Comparison of ENCODE assay signal across 7 cellular contexts in genomic region chr20:25540273-25540672, GRCh38. TPM values are rescaled to one million over a fixed set of nuclear protein-coding genes. Genes with fewer than 3 reads are reported as not detected.
DNase-seq lines count a peak whose midpoint lies in the region; ATAC-seq and TF ChIP-seq lines count a peak whose summit lies in the region.

No MANE protein-coding gene starts in this region.

- H3K9me2 ChIP-seq in PC-3 (replicated peaks; ENCODE audit: low read length), result no peaks in the 10 kb centered on the region

- H3K9ac ChIP-seq in PC-3 (ENCODE audit: low read length), result no peak overlapping the region

- no peaks in the 10 kb centered on the region for H3F3A ChIP-seq in PC-3 (ENCODE audit: low read length, unreplicated experiment)

- H3K4me1 Mint-ChIP-seq in progenitor cell of endocrine pancreas (ENCODE audit: low read depth), result peaks cover 40% of the 10 kb centered on the region
- H3K4me1 Mint-ChIP-seq in nephron progenitor cell, result peaks cover 65% of the 10 kb centered on the region

- H3K4me3 Mint-ChIP-seq in progenitor cell of endocrine pancreas (ENCODE audit: low read depth), result no peak overlapping the region
- H3K4me3 Mint-ChIP-seq in nephron progenitor cell, result no peak overlapping the region

- no peaks in the 10 kb centered on the region for H3K27me3 Mint-ChIP-seq in progenitor cell of endocrine pancreas
- no peaks in the 10 kb centered on the region for H3K27me3 Mint-ChIP-seq in nephron progenitor cell (ENCODE audit: low read depth, poor library complexity)

- H3K36me3 ChIP-seq in PC-3 (ENCODE audit: low read depth, low read length), result no peaks in the 10 kb centered on the region
- no peaks in the 10 kb centered on the region for H3K36me3 ChIP-seq in gastroesophageal sphincter

- no peak overlapping the region for H3K27ac ChIP-seq in PC-3 (ENCODE audit: low read length)
- H3K27ac ChIP-seq in gastroesophageal sphincter, result peak overlapping the region in 2 of 4 donors; percentile 35 to 66

- H2AFZ ChIP-seq in PC-3 (ENCODE audit: low read length), result no peak overlapping the region

- H3K9me3 ChIP-seq in PC-3 (ENCODE audit: low read length), result no peaks in the 10 kb centered on the region
- no peaks in the 10 kb centered on the region for H3K9me3 ChIP-seq in gastroesophageal sphincter

- POLR2A ChIA-PET in PC-3 (lab: Charles Lee; ENCODE audit: unreplicated experiment), result interaction anchor here (0.7 kb wide), 1 partner anchor 103 kb away, joined by 6 read pairs; no protein-coding TSS in a partner anchor

- no peak overlapping the region for H3K27ac Mint-ChIP-seq in progenitor cell of endocrine pancreas
- no peak overlapping the region for H3K27ac Mint-ChIP-seq in nephron progenitor cell

- no TSS peak for BruUV-seq in PC-3 (replicated peaks; lab: Mats Ljungman, UMichigan)

- H3K36me3 Mint-ChIP-seq in progenitor cell of endocrine pancreas (ENCODE audit: insufficient read depth) (peaks cover 10% of the 10 kb centered on the region), nephron progenitor cell (ENCODE audit: low read depth) (peaks cover 38% of the 10 kb centered on the region)

- peak; percentile 62; the same call in 1 of the 2 replicates for TF ChIP-seq CTCF in PC-3 (conservative IDR thresholded peaks at IDR 0.05; ENCODE audit: low read depth, low read length)
- peak in 3 of 4 experiments; percentile 23 to 51 (median 39) for TF ChIP-seq CTCF in gastroesophageal sphincter (IDR thresholded peaks at IDR 0.05)
- TF ChIP-seq CTCF in progenitor cell of endocrine pancreas (IDR thresholded peaks at IDR 0.05; ENCODE audit: unreplicated experiment), result peak; percentile 24
- no peak for TF ChIP-seq CTCF in nephron progenitor cell (IDR thresholded peaks at IDR 0.05)

- no peaks in the 10 kb centered on the region for H3K27me3 ChIP-seq in PC-3 (ENCODE audit: low read length)
- H3K27me3 ChIP-seq in gastroesophageal sphincter, result no peaks in the 10 kb centered on the region

- intact Hi-C loops in PC-3 (cut with micrococcal nuclease), result loop anchor here (5.0 kb wide), 1 partner anchor 68 kb away; no protein-coding TSS in a partner anchor

- H4K20me1 ChIP-seq in PC-3 (ENCODE audit: low read length), result no peaks in the 10 kb centered on the region

- DNase-seq in PC-3, result peak; percentile 39
- DNase-seq in progenitor cell of endocrine pancreas (ENCODE audit: low spot score, unreplicated experiment), result no peak
- DNase-seq in nephron progenitor cell, result no peak
- no peak for DNase-seq in amniotic stem cell (lab: John Stamatoyannopoulos, UW)
- DNase-seq in activated T-cell treated with anti-CD3 and anti-CD28 coated beads for 4 hours, result no peak

- 9 to 13% methylated on average over 5 to 7 of the region's 9 CpGs for WGBS in gastroesophageal sphincter (ENCODE audit: low coverage in 1 of 2), 2 donors

- ATAC-seq in GM21367 (IDR thresholded peaks at IDR 0.05; ENCODE audit: unreplicated experiment) (peak; percentile 60), PC-3 (peak; percentile 68), gastroesophageal sphincter (peak; percentile 60)

- peak overlapping the region; percentile 6; the same call in 1 of the 2 replicates for H3K4me2 ChIP-seq in PC-3 (ENCODE audit: low read length)

- H3K4me3 ChIP-seq in PC-3 (ENCODE audit: low read length), result no peak overlapping the region
- peak overlapping the region; percentile 1 to 44 for H3K4me3 ChIP-seq in gastroesophageal sphincter

- H3K9me3 Mint-ChIP-seq in progenitor cell of endocrine pancreas (ENCODE audit: low read depth), result no peaks in the 10 kb centered on the region
- no peaks in the 10 kb centered on the region for H3K9me3 Mint-ChIP-seq in nephron progenitor cell

- TF ChIP-seq POLR2A in gastroesophageal sphincter (IDR thresholded peaks at IDR 0.05), result no peak

- CTCF ChIA-PET in PC-3 (lab: Charles Lee), result interaction anchor here (0.6 to 1.1 kb wide), 6 partner anchors 40 to 204 kb away, joined by 3 to 16 read pairs (median 4); no protein-coding TSS in a partner anchor

- H3K79me2 ChIP-seq in PC-3 (ENCODE audit: low read length), result no peaks in the 10 kb centered on the region

- H3K4me1 ChIP-seq in PC-3 (ENCODE audit: insufficient read depth, low read length) (peaks cover 8% of the 10 kb centered on the region), gastroesophageal sphincter (peaks cover 0 to 33% (median 7%) of the 10 kb centered on the region in 3 donors)

- no peak for TF ChIP-seq EP300 in gastroesophageal sphincter (IDR thresholded peaks at IDR 0.05)

RNA-seq across cellular contexts. Expression of gene NINL, which starts 45.1 kb away (rescaled TPM):
- total RNA-seq in PC-3 (2014; rRNA removed) (6.5 and 11.5 TPM in 2 replicates), gastroesophageal sphincter (1 to 10 TPM; 4.2 to 7.5 (median 5.8) TPM), progenitor cell of endocrine pancreas (114 and 125 TPM in 2 replicates)
